8 cellular contexts compared by ENCODE assay signal in the genomic region with DNA sequence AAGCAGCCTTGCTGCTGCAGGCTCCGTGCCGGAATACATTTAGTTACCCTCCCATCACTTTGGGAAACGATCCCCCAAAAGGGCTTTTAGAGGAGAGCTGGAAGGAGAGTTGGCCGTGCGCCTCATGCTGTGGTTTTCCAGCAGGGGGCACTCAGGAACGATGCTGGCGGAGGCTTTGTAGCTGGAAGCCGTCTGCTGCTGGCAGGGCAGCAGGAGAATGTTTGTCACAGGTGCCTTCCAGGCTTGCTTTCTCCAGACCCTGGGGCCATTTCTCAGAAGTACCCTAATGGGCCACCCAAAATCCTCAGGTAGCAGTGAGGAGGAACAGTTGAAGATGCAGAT. TPM values are rescaled to one million over a fixed set of nuclear protein-coding genes. Genes with fewer than 3 reads are reported as not detected.
DNase-seq lines count a peak whose midpoint lies in the region; ATAC-seq and TF ChIP-seq lines count a peak whose summit lies in the region.

No MANE protein-coding gene starts in this region.

- no peak overlapping the region for H3K9ac ChIP-seq in PC-3 (ENCODE audit: low read length)

- no peaks in the 10 kb centered on the region for H3K9me2 ChIP-seq in PC-3 (replicated peaks; ENCODE audit: low read length)

- H2AFZ ChIP-seq in PC-3 (ENCODE audit: low read length), result no peak overlapping the region

- peak; percentile 73 for TF ChIP-seq CTCF in AG10803 (conservative IDR thresholded peaks at IDR 0.05; ENCODE audit: low read length)
- peak; percentile 69 for TF ChIP-seq CTCF in PC-3 (conservative IDR thresholded peaks at IDR 0.05; ENCODE audit: low read depth, low read length)

- H3K4me3 ChIP-seq in AG10803 (ENCODE audit: low read length), result no peak overlapping the region
- H3K4me3 ChIP-seq in H7 (ENCODE audit: insufficient read depth, low read depth, low read length), result no peak overlapping the region
- no peak overlapping the region for H3K4me3 ChIP-seq in PC-3 (ENCODE audit: low read length)

- no TSS peak for BruUV-seq in PC-3 (replicated peaks; lab: Mats Ljungman, UMichigan)

- no peak overlapping the region for H3K27ac ChIP-seq in PC-3 (ENCODE audit: low read length)

- no peaks in the 10 kb centered on the region for H3F3A ChIP-seq in PC-3 (ENCODE audit: low read length, unreplicated experiment)

- POLR2A ChIA-PET in PC-3 (lab: Charles Lee; ENCODE audit: unreplicated experiment), result no interaction called here

- no peaks in the 10 kb centered on the region for H3K27me3 ChIP-seq in H7 (ENCODE audit: control insufficient read depth, insufficient read depth, low read length)
- H3K27me3 ChIP-seq in PC-3 (ENCODE audit: low read length), result no peaks in the 10 kb centered on the region

- CTCF ChIA-PET in PC-3 (lab: Charles Lee), result interaction anchor here (0.9 kb wide), 1 partner anchor 11 kb away, joined by 3 read pairs; no protein-coding TSS in a partner anchor

- H3K4me1 ChIP-seq in PC-3 (ENCODE audit: insufficient read depth, low read length), result no peaks in the 10 kb centered on the region

- intact Hi-C loops in PC-3 (cut with micrococcal nuclease), result no loop called here

- peak; percentile 47 for DNase-seq in AG10803 (ENCODE audit: low read depth)
- peak; percentile 85 for DNase-seq in H7
- DNase-seq in PC-3, result peak; percentile 35
- peak in 56 of 58 donors; percentile 19 to 82 (median 62) for DNase-seq in anterior cingulate cortex (lab: John Stamatoyannopoulos, UW)
- DNase-seq in iPS DF 19.7 (ENCODE audit: low read depth, low spot score), result peak; percentile 54
- DNase-seq in stimulated activated CD4-positive, alpha-beta T cell treated with anti-CD3 and anti-CD28 coated beads, Interleukin-1b, Interleukin-23, amount 100 ng/mL, for 24 hours (ENCODE audit: low read depth in 4 of 4, low spot score in 1 of 4), result peak in 3 of 4 experiments; percentile 5 to 30 (median 30)

- H3K36me3 ChIP-seq in H7 (replicated peaks; ENCODE audit: control insufficient read depth, insufficient read depth, low read length), result no peaks in the 10 kb centered on the region; the same call in 1 of the 2 replicates
- peaks cover 14% of the 10 kb centered on the region for H3K36me3 ChIP-seq in PC-3 (ENCODE audit: low read depth, low read length)

- H4K20me1 ChIP-seq in PC-3 (ENCODE audit: low read length), result no peaks in the 10 kb centered on the region

- H3K79me2 ChIP-seq in PC-3 (ENCODE audit: low read length), result no peaks in the 10 kb centered on the region

- ATAC-seq in PC-3 (peak; percentile 38; the same call in 1 of the 2 replicates), HG02981 (IDR thresholded peaks at IDR 0.05; ENCODE audit: unreplicated experiment) (no peak), HG02973 (IDR thresholded peaks at IDR 0.05; ENCODE audit: unreplicated experiment) (no peak)

- no peaks in the 10 kb centered on the region for H3K9me3 ChIP-seq in PC-3 (ENCODE audit: low read length)

- H3K4me2 ChIP-seq in PC-3 (ENCODE audit: low read length), result no peak overlapping the region

RNA-seq across cellular contexts. Expression of a gene that starts 30.0 kb away (rescaled TPM):
- total RNA-seq in H7 (2014; rRNA removed; shearing (Covaris generic)), result 0.11 TPM in 1 of 2 replicates, not detected in the other
- total RNA-seq in PC-3 (2014; rRNA removed), result 0.69 and 0.87 TPM in 2 replicates

Comparison
In these comparisons a context has a peak if more than half of its experiments do, and no peak if none do; other contexts are left out.
1. DNase-seq: peak in every context shown above with its lines; median percentile 85 in H7; 62 in anterior cingulate cortex; 54 in iPS DF 19.7; 47 in AG10803; 35 in PC-3; 30 in stimulated activated CD4-positive, alpha-beta T cell treated with anti-CD3 and anti-CD28 coated beads, Interleukin-1b, Interleukin-23, amount 100 ng/mL, for 24 hours.